10 cellular contexts compared by ENCODE assay signal in genomic region chr9:73270967-73271722, GRCh38.
DNase-seq lines count a peak whose midpoint lies in the region; ATAC-seq and TF ChIP-seq lines count a peak whose summit lies in the region.
"Had no signal": no experiment of that assay in that cellular context is flagged by ENCODE, and none has a peak within 500 bp of the region (broad histone marks: within the 10 kb centered on the region; RNA-seq: fewer than 3 reads in every experiment).

No MANE protein-coding gene starts in this region.

- H3K4me1 ChIP-seq in GM23338 (ENCODE audit: insufficient read depth) = no peaks in the 10 kb centered on the region

- H3K4me1 Mint-ChIP-seq in GM23338 = peaks cover 13% of the 10 kb centered on the region; the same call in 2 of the 3 replicates
- no peaks in the 10 kb centered on the region for H3K4me1 Mint-ChIP-seq in activated T-cell treated with anti-CD3 and anti-CD28 coated beads, Interleukin-2, amount 50 U/mL, for 4 hours (ENCODE audit: low read depth)

- no peak overlapping the region for H3K4me2 ChIP-seq in GM23338

- no peaks in the 10 kb centered on the region for H3K36me3 Mint-ChIP-seq in GM23338 (ENCODE audit: low read depth)
- no peaks in the 10 kb centered on the region for H3K36me3 Mint-ChIP-seq in activated T-cell treated with anti-CD3 and anti-CD28 coated beads, Interleukin-2, amount 50 U/mL, for 4 hours (ENCODE audit: insufficient read depth)

- H3K4me3 Mint-ChIP-seq in GM23338 = no peak overlapping the region
- no peak overlapping the region for H3K4me3 Mint-ChIP-seq in activated T-cell treated with anti-CD3 and anti-CD28 coated beads, Interleukin-2, amount 50 U/mL, for 4 hours

- H3K9me3 Mint-ChIP-seq in GM23338 = no peaks in the 10 kb centered on the region
- no peaks in the 10 kb centered on the region for H3K9me3 Mint-ChIP-seq in activated T-cell treated with anti-CD3 and anti-CD28 coated beads, Interleukin-2, amount 50 U/mL, for 4 hours

- no peaks in the 10 kb centered on the region for H4K20me1 ChIP-seq in GM23338 (replicated peaks; ENCODE audit: insufficient read depth)

- H3K4me3 ChIP-seq in GM23338 (no peak overlapping the region), fibroblast of pulmonary artery (replicated peaks; ENCODE audit: low read depth, low read length) (no peak overlapping the region)
- H3K4me3 ChIP-seq: skin epidermis had no signal

- no peaks in the 10 kb centered on the region for H3K79me2 ChIP-seq in GM23338 (replicated peaks; ENCODE audit: insufficient read depth)

- 0 out of 2 replicates have a peak overlapping the region, but pooled peaks have one; percentile 8 for H3K27ac Mint-ChIP-seq in GM23338

- peak; percentile 54 for DNase-seq in AG08395 (ENCODE audit: low spot score)
- no peak for DNase-seq in GM23338 (ENCODE audit: low spot score)
- DNase-seq in MV-4-11 (lab: John Stamatoyannopoulos, UW) = peak; percentile 83
- DNase-seq in fibroblast of pulmonary artery (ENCODE audit: low read depth) = peak; percentile 92
- DNase-seq in activated T-cell treated with anti-CD3 and anti-CD28 coated beads, Interleukin-2, amount 50 U/mL, for 4 hours = no peak
- DNase-seq in activated CD8-positive, alpha-beta memory T cell treated with anti-CD3 and anti-CD28 coated beads, Interleukin-2, amount 50 U/mL, for 4 hours = no peak
- no peak for DNase-seq in DMS114 treated with DMSO at 0.1 percent for 48 hours (lab: John Stamatoyannopoulos, UW; ENCODE audit: unreplicated experiment)
- DNase-seq in NCI-H1417 (lab: John Stamatoyannopoulos, UW) = no peak
- DNase-seq: DND-41 had no signal

- H2AFZ ChIP-seq in GM23338 = no peak overlapping the region

- TF ChIP-seq CTCF in GM23338 (conservative IDR thresholded peaks at IDR 0.05; ENCODE audit: low read depth in 2 of 2) = no peak
- no peak for TF ChIP-seq CTCF in fibroblast of pulmonary artery (IDR thresholded peaks at IDR 0.05; ENCODE audit: low read length, missing control alignments)

- no peak for ATAC-seq in GM23338
- no peak for ATAC-seq in activated T-cell treated with anti-CD3 and anti-CD28 coated beads, Interleukin-2, amount 50 U/mL, for 4 hours

- H3F3A ChIP-seq in GM23338 (replicated peaks; ENCODE audit: low read depth) = no peaks in the 10 kb centered on the region

- no peaks in the 10 kb centered on the region for H3K27me3 Mint-ChIP-seq in GM23338 (ENCODE audit: insufficient read depth, low read depth, poor library complexity)
- H3K27me3 Mint-ChIP-seq in activated T-cell treated with anti-CD3 and anti-CD28 coated beads, Interleukin-2, amount 50 U/mL, for 4 hours (ENCODE audit: low read depth) = no peaks in the 10 kb centered on the region

- no peaks in the 10 kb centered on the region for H3K27me3 ChIP-seq in GM23338 (ENCODE audit: insufficient read depth)

- H3K27ac ChIP-seq in GM23338 (ENCODE audit: low read depth) = no peak overlapping the region
- H3K27ac ChIP-seq: skin epidermis had no signal

- no peaks in the 10 kb centered on the region for H3K36me3 ChIP-seq in GM23338 (ENCODE audit: insufficient read depth)

- H3K9me2 ChIP-seq in GM23338 (ENCODE audit: insufficient read depth) = no peaks in the 10 kb centered on the region

TF ChIP-seq in GM23338, 12 proteins besides CTCF, POLR2A, EP300 and RAD21:
- no peak for TF ChIP-seq ETS1 (IDR thresholded peaks at IDR 0.05)
- TF ChIP-seq POLR2AphosphoS5 (IDR thresholded peaks at IDR 0.05; ENCODE audit: low read depth) = no peak

Comparison
In these comparisons a context has a peak if more than half of its experiments do, and no peak if none do; other contexts are left out.
1. DNase-seq: peak in AG08395 (single experiment), MV-4-11 (single experiment) and fibroblast of pulmonary artery (single experiment); none in GM23338 (single experiment), activated T-cell treated with anti-CD3 and anti-CD28 coated beads, Interleukin-2, amount 50 U/mL, for 4 hours (single experiment), activated CD8-positive, alpha-beta memory T cell treated with anti-CD3 and anti-CD28 coated beads, Interleukin-2, amount 50 U/mL, for 4 hours (single experiment), DMS114 treated with DMSO at 0.1 percent for 48 hours (single experiment) and NCI-H1417 (0 of 3).